ENCODE assay signal across 1 cellular context in genomic region chr17:37406635-37407455, GRCh38.
TF ChIP-seq lines count a peak whose summit lies in the region.

ACACA (minus strand) TSS chr17:37406836; CDS start chr17:37406299, 537 bp downstream.
TADA2A (plus strand) TSS chr17:37406886; CDS start chr17:37411366, 4,480 bp downstream.

TF ChIP-seq in HepG2, 621 proteins besides CTCF, POLR2A, EP300 and RAD21 (continued from another document and continues in another):
- TF ChIP-seq YEATS2 (CRISPR knock-in tag; IDR thresholded peaks at IDR 0.05; ENCODE audit: borderline replicate concordance) (peak; percentile 40; the same call in 1 of the 2 replicates), GLMP (CRISPR knock-in tag; IDR thresholded peaks at IDR 0.05; ENCODE audit: borderline replicate concordance) (no peak), SYNCRIP (IDR thresholded peaks at IDR 0.05; ENCODE audit: insufficient read depth, low read depth, low read length) (no peak), ZBTB46 (CRISPR knock-in tag; IDR thresholded peaks at IDR 0.05; ENCODE audit: borderline replicate concordance) (no peak), NR2F6 (IDR thresholded peaks at IDR 0.05) (no peak), NR2F6 (CRISPR knock-in tag; IDR thresholded peaks at IDR 0.05) (0 out of 2 replicates have a peak, but pooled peaks have one; percentile 38), ASH2L (IDR thresholded peaks at IDR 0.05; ENCODE audit: insufficient read length, low read depth, low read length) (peak; percentile 30), ELF1 (CRISPR knock-in tag; IDR thresholded peaks at IDR 0.05) (0 out of 2 replicates have a peak, but pooled peaks have one; percentile 39), PAWR (CRISPR knock-in tag; IDR thresholded peaks at IDR 0.05; ENCODE audit: borderline replicate concordance) (no peak), SP4 (CRISPR knock-in tag; IDR thresholded peaks at IDR 0.05) (no peak), PAX8 (CRISPR knock-in tag; IDR thresholded peaks at IDR 0.05; ENCODE audit: borderline replicate concordance) (no peak; the same call in 1 of the 2 replicates), ZBTB7B (CRISPR knock-in tag; IDR thresholded peaks at IDR 0.05) (0 out of 2 replicates have a peak, but pooled peaks have one; percentile 17), ZGPAT (CRISPR knock-in tag; IDR thresholded peaks at IDR 0.05) (peak; percentile 29; the same call in 1 of the 2 replicates), MLLT10 (CRISPR knock-in tag; IDR thresholded peaks at IDR 0.05) (no peak), NPAS2 (CRISPR knock-in tag; IDR thresholded peaks at IDR 0.05; ENCODE audit: borderline replicate concordance) (no peak), ZNF547 (CRISPR knock-in tag; IDR thresholded peaks at IDR 0.05) (no peak; the same call in 1 of the 2 replicates), ELF4 (CRISPR knock-in tag; IDR thresholded peaks at IDR 0.05; ENCODE audit: borderline replicate concordance) (no peak), RXRB (CRISPR knock-in tag; IDR thresholded peaks at IDR 0.05; ENCODE audit: borderline replicate concordance) (peak; percentile 35; the same call in 1 of the 2 replicates), CSRNP2 (CRISPR knock-in tag; conservative IDR thresholded peaks at IDR 0.05; ENCODE audit: low read depth) (no peak), MTF2 (CRISPR knock-in tag; IDR thresholded peaks at IDR 0.05; ENCODE audit: borderline replicate concordance) (no peak), ZNF619 (CRISPR knock-in tag; IDR thresholded peaks at IDR 0.05) (no peak), ZFX (CRISPR knock-in tag; IDR thresholded peaks at IDR 0.05; ENCODE audit: low read depth) (peak; percentile 86), ZIK1 (CRISPR knock-in tag; IDR thresholded peaks at IDR 0.05; ENCODE audit: borderline replicate concordance, low read depth) (no peak), ZNF160 (CRISPR knock-in tag; IDR thresholded peaks at IDR 0.05) (no peak), ZNF773 (CRISPR knock-in tag; IDR thresholded peaks at IDR 0.05; ENCODE audit: borderline replicate concordance) (no peak), TFAP4 (IDR thresholded peaks at IDR 0.05; ENCODE audit: borderline replicate concordance, low read depth) (peak; percentile 16; the same call in 1 of the 2 replicates), ZSCAN12 (CRISPR knock-in tag; IDR thresholded peaks at IDR 0.05) (no peak), CBX1 (IDR thresholded peaks at IDR 0.05; ENCODE audit: low read depth) (peak; percentile 5), ZNF143 (CRISPR knock-in tag; IDR thresholded peaks at IDR 0.05) (no peak), ATF1 (CRISPR knock-in tag; IDR thresholded peaks at IDR 0.05) (no peak), ZNF225 (CRISPR knock-in tag; IDR thresholded peaks at IDR 0.05) (no peak; the same call in 1 of the 2 replicates), ZNF281 (CRISPR knock-in tag; IDR thresholded peaks at IDR 0.05; ENCODE audit: borderline replicate concordance) (peak; percentile 66; the same call in 1 of the 2 replicates), TFDP2 (CRISPR knock-in tag; IDR thresholded peaks at IDR 0.05) (peak; percentile 87), ZNF30 (CRISPR knock-in tag; IDR thresholded peaks at IDR 0.05) (0 out of 2 replicates have a peak, but pooled peaks have one; percentile 23), BRCA1 (CRISPR knock-in tag; IDR thresholded peaks at IDR 0.05) (no peak), E2F5 (CRISPR knock-in tag; conservative IDR thresholded peaks at IDR 0.05) (0 out of 2 replicates have a peak, but pooled peaks have one; percentile 51), ZNF646 (CRISPR knock-in tag; IDR thresholded peaks at IDR 0.05) (no peak), NFKBIZ (CRISPR knock-in tag; IDR thresholded peaks at IDR 0.05) (no peak), ZNF891 (CRISPR knock-in tag; IDR thresholded peaks at IDR 0.05) (peak; percentile 92), PHF8 (CRISPR knock-in tag; IDR thresholded peaks at IDR 0.05) (peak; percentile 88), ZNF441 (CRISPR knock-in tag; IDR thresholded peaks at IDR 0.05; ENCODE audit: borderline replicate concordance) (no peak; the same call in 1 of the 2 replicates), ZNF543 (CRISPR knock-in tag; IDR thresholded peaks at IDR 0.05) (no peak), TBX3 (IDR thresholded peaks at IDR 0.05; ENCODE audit: borderline replicate concordance) (no peak), ZNF746 (CRISPR knock-in tag; IDR thresholded peaks at IDR 0.05) (no peak; the same call in 1 of the 2 replicates)
